2 cellular contexts compared by ENCODE assay signal in genomic region chr19:17456127-17456526, GRCh38.
TF ChIP-seq lines count a peak whose summit lies in the region.

No MANE protein-coding gene starts in this region.

TF ChIP-seq in A549, 52 proteins besides CTCF, POLR2A, EP300 and RAD21:
- no peak for TF ChIP-seq MAFK (IDR thresholded peaks at IDR 0.05; ENCODE audit: partially characterized antibody)
- TF ChIP-seq ZC3H11A (IDR thresholded peaks at IDR 0.05), result peak; percentile 62
TF ChIP-seq in A549: peak in this region for 1.

TF ChIP-seq in H1, 55 proteins besides CTCF, POLR2A, EP300 and RAD21:
- no peak for TF ChIP-seq MAFK (IDR thresholded peaks at IDR 0.05; ENCODE audit: low read depth, low read length)
- TF ChIP-seq TAF1 (IDR thresholded peaks at IDR 0.05; ENCODE audit: low read depth, low read length), result no peak
- no peak for TF ChIP-seq SUZ12 (IDR thresholded peaks at IDR 0.05; ENCODE audit: low read length)
- TF ChIP-seq TEAD4 (IDR thresholded peaks at IDR 0.05; ENCODE audit: low read depth, low read length), result no peak
- TF ChIP-seq CEBPB (IDR thresholded peaks at IDR 0.05; ENCODE audit: low read depth, low read length), result no peak
- TF ChIP-seq JUND (IDR thresholded peaks at IDR 0.05; ENCODE audit: low read length), result no peak
- TF ChIP-seq SIX5 (IDR thresholded peaks at IDR 0.05; ENCODE audit: low read depth, low read length), result no peak
- no peak for TF ChIP-seq CBX5 (IDR thresholded peaks at IDR 0.05; ENCODE audit: low read depth, low read length)
TF ChIP-seq in H1: peak in this region for 0.
